ENCODE assay signal across 16 cellular contexts in the genomic region with DNA sequence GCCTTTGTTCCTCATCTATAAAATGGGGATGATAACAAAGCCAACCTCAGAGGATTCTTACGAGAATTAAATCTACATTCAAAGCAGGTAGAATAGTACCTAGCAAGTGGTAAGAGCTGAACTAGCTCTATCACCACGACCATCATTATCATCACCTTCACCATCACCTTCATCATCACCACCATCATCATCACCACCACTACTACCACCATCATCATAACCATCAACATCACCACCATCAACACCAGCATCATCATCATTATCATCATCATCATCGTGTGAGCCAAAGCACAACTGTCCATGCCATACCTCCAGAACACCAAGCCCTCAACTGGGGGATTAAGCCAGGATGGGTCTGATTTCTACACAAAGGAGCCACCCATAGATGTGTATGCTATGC.
"Had no signal": no experiment of that assay in that cellular context is flagged by ENCODE, and none has a peak within 500 bp of the region (broad histone marks: within the 10 kb centered on the region; RNA-seq: fewer than 3 reads in every experiment).

No MANE protein-coding gene starts in this region.

- H2AFZ ChIP-seq: hepatocyte had no signal

- H3K4me1 Mint-ChIP-seq: mesothelial cell of epicardium had no signal

- H3K36me3 ChIP-seq: esophagus muscularis mucosa, gastroesophageal sphincter, heart left ventricle, left lung, lower lobe of right lung had no signal

- H3K27me3 ChIP-seq: dorsolateral prefrontal cortex, esophagus muscularis mucosa, foreskin keratinocyte, gastroesophageal sphincter, heart left ventricle, hepatocyte, left lung had no signal

- DNase-seq: dermis blood vessel endothelial cell; effector CD4-positive, alpha-beta T cell; effector memory CD4-positive, alpha-beta T cell; foreskin keratinocyte; heart left ventricle; left cardiac atrium; left lung; left ventricle myocardium superior; lower lobe of right lung; mesenchymal stem cell had no signal

- ATAC-seq: foreskin keratinocyte, gastroesophageal sphincter, heart left ventricle, left cardiac atrium, left lung, left ventricle myocardium superior, lower lobe of right lung had no signal

- H3K9me3 ChIP-seq: esophagus muscularis mucosa, gastroesophageal sphincter, heart left ventricle, left lung, lower lobe of right lung had no signal

- H3K4me1 ChIP-seq: esophagus muscularis mucosa, foreskin keratinocyte, gastroesophageal sphincter, heart left ventricle, left lung, lower lobe of right lung had no signal

- H3K36me3 Mint-ChIP-seq: mesothelial cell of epicardium had no signal

- H3K9me3 Mint-ChIP-seq: mesothelial cell of epicardium had no signal

- H3K27ac Mint-ChIP-seq: mesothelial cell of epicardium had no signal

- H3K27ac ChIP-seq: coronary artery, dorsolateral prefrontal cortex, esophagus muscularis mucosa, foreskin keratinocyte, gastroesophageal sphincter, heart left ventricle, hepatocyte, left lung, lower lobe of right lung had no signal

- H3K4me2 ChIP-seq: hepatocyte had no signal

- H3K79me2 ChIP-seq: hepatocyte had no signal

- H3K4me3 ChIP-seq: coronary artery, dorsolateral prefrontal cortex, esophagus muscularis mucosa, gastroesophageal sphincter, heart left ventricle, hepatocyte, left lung, lower lobe of right lung had no signal

- H3K4me3 Mint-ChIP-seq: mesothelial cell of epicardium had no signal
